In genomic region chr10:121415017-121415416, GRCh38 we compare ENCODE assay signal across 17 cellular contexts.
DNase-seq lines count a peak whose midpoint lies in the region; ATAC-seq and TF ChIP-seq lines count a peak whose summit lies in the region.
"Had no signal": no experiment of that assay in that cellular context is flagged by ENCODE, and none has a peak within 500 bp of the region (broad histone marks: within the 10 kb centered on the region; RNA-seq: fewer than 3 reads in every experiment).

No MANE protein-coding gene starts in this region.

- peaks cover 39% of the 10 kb centered on the region for H3K4me1 Mint-ChIP-seq in type B pancreatic cell (ENCODE audit: unreplicated experiment)
- H3K4me1 Mint-ChIP-seq: CD4-positive, CD25-positive, alpha-beta regulatory T cell; CD8-positive, alpha-beta memory T cell had no signal

- H3K36me3 Mint-ChIP-seq in type B pancreatic cell: peaks cover 7% of the 10 kb centered on the region
- H3K36me3 Mint-ChIP-seq: CD4-positive, CD25-positive, alpha-beta regulatory T cell; CD8-positive, alpha-beta memory T cell had no signal

- peaks cover 12% of the 10 kb centered on the region for H3K9me3 Mint-ChIP-seq in type B pancreatic cell

- H3K27me3 ChIP-seq in hepatocyte: no peaks in the 10 kb centered on the region
- H3K27me3 ChIP-seq: BE2C had no signal

- intact Hi-C loops in mucosa of descending colon (cut with DNase I, micrococcal nuclease): no loop called here
- intact Hi-C loops in head of caudate nucleus (cut with DNase I): no loop called here

- H3K4me1 ChIP-seq in HEK293 (ENCODE audit: control insufficient read depth, insufficient read depth, low read length): no peaks in the 10 kb centered on the region; the same call in 1 of the 2 replicates
- H3K4me1 ChIP-seq in hepatocyte (ENCODE audit: insufficient read depth): peaks cover 22% of the 10 kb centered on the region
- H3K4me1 ChIP-seq in mucosa of descending colon (ENCODE audit: low read depth): peaks cover 11% of the 10 kb centered on the region
- H3K4me1 ChIP-seq: BE2C had no signal

- no peak for TF ChIP-seq CTCF in HEK293 (tag by site-specific recombination; IDR thresholded peaks at IDR 0.05)
- TF ChIP-seq CTCF in hepatocyte (IDR thresholded peaks at IDR 0.05; ENCODE audit: poor library complexity): no peak
- no peak for TF ChIP-seq CTCF in mucosa of descending colon (IDR thresholded peaks at IDR 0.05)
- no peak for TF ChIP-seq CTCF in type B pancreatic cell (conservative IDR thresholded peaks at IDR 0.05)

- H3K9me3 ChIP-seq in HEK293 (ENCODE audit: control insufficient read depth, insufficient read depth, low read depth, low read length) (no peaks in the 10 kb centered on the region), hepatocyte (ENCODE audit: low read depth) (no peaks in the 10 kb centered on the region), mucosa of descending colon (no peaks in the 10 kb centered on the region)
- H3K9me3 ChIP-seq: BE2C had no signal

- no peaks in the 10 kb centered on the region for H4K20me1 ChIP-seq in hepatocyte (ENCODE audit: insufficient read depth, poor library complexity, severe bottlenecking)

- H3K27ac ChIP-seq in HEK293 (ENCODE audit: extremely low read depth, low read depth, low read length) (no peak overlapping the region), hepatocyte (peak overlapping the region; percentile 60)

- H3K36me3 ChIP-seq in HEK293 (ENCODE audit: control insufficient read depth in 2 of 2, insufficient read depth in 1 of 2, low read length in 2 of 2): no peaks in the 10 kb centered on the region
- no peaks in the 10 kb centered on the region for H3K36me3 ChIP-seq in hepatocyte (replicated peaks; ENCODE audit: insufficient read depth, low read depth)
- H3K36me3 ChIP-seq in mucosa of descending colon (ENCODE audit: low read depth): no peaks in the 10 kb centered on the region
- H3K36me3 ChIP-seq: BE2C had no signal

- no peaks in the 10 kb centered on the region for H3K9me2 ChIP-seq in hepatocyte (replicated peaks; ENCODE audit: insufficient read depth)

- DNase-seq in hepatocyte (ENCODE audit: low spot score): no peak
- DNase-seq in mucosa of descending colon: peak in 1 of 3 donors; percentile 19
- DNase-seq in type B pancreatic cell (ENCODE audit: extremely low spot score, unreplicated experiment): no peak
- DNase-seq in head of caudate nucleus: no peak
- no peak for DNase-seq in stimulated activated CD4-positive, alpha-beta T cell treated with anti-CD3 and anti-CD28 coated beads, Interleukin-1b, Interleukin-23, amount 100 ng/mL, for 48 hours
- DNase-seq: ACHN; BE2C; C1 segment of cervical spinal cord; CD4-positive, CD25-positive, alpha-beta regulatory T cell; CD8-positive, alpha-beta memory T cell; COR-L47; DMS 273 treated with DMSO at 0.1 percent for 48 hours; DMS53; H9; IMR-90 had no signal

- POLR2A ChIA-PET in HEK293 (lab: Yijun Ruan, JAX): no interaction called here

- H3K79me2 ChIP-seq in hepatocyte: no peaks in the 10 kb centered on the region

- H3K4me3 Mint-ChIP-seq in type B pancreatic cell: peak overlapping the region; percentile 18
- H3K4me3 Mint-ChIP-seq: CD4-positive, CD25-positive, alpha-beta regulatory T cell; CD8-positive, alpha-beta memory T cell; H9 had no signal

- peak overlapping the region; percentile 88 for H3K27ac Mint-ChIP-seq in type B pancreatic cell
- H3K27ac Mint-ChIP-seq: CD4-positive, CD25-positive, alpha-beta regulatory T cell; CD8-positive, alpha-beta memory T cell; H9 had no signal

- peak overlapping the region; percentile 0 for H3K4me2 ChIP-seq in hepatocyte

- WGBS in hepatocyte (ENCODE audit: low lambda C conversion rate, missing lambda C conversion rate): 38% methylated on average over 1 of the region's 1 CpG

- CTCF ChIA-PET in HEK293 (lab: Yijun Ruan, JAX): interaction anchor here (0.6 kb wide), 1 partner anchor 106 kb away, joined by 3 read pairs; no protein-coding TSS in a partner anchor

- H3K27me3 Mint-ChIP-seq in type B pancreatic cell: peaks cover 7% of the 10 kb centered on the region
- H3K27me3 Mint-ChIP-seq: CD4-positive, CD25-positive, alpha-beta regulatory T cell; CD8-positive, alpha-beta memory T cell had no signal

- ATAC-seq in mucosa of descending colon: peak; percentile 32
- ATAC-seq in HG02763 (IDR thresholded peaks at IDR 0.05; ENCODE audit: unreplicated experiment): no peak

- H3K4me3 ChIP-seq in HEK293 (ENCODE audit: low read depth, low read length) (no peak overlapping the region), hepatocyte (no peak overlapping the region), mucosa of descending colon (no peak overlapping the region)

- no peak overlapping the region for H2AFZ ChIP-seq in hepatocyte

TF ChIP-seq in HEK293, 187 proteins besides CTCF, POLR2A, EP300 and RAD21:
- TF ChIP-seq, protein P1, sequence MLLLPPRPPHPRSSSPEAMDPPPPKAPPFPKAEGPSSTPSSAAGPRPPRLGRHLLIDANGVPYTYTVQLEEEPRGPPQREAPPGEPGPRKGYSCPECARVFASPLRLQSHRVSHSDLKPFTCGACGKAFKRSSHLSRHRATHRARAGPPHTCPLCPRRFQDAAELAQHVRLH (tag by site-specific recombination; IDR thresholded peaks at IDR 0.05): no peak
- TF ChIP-seq, protein P2, sequence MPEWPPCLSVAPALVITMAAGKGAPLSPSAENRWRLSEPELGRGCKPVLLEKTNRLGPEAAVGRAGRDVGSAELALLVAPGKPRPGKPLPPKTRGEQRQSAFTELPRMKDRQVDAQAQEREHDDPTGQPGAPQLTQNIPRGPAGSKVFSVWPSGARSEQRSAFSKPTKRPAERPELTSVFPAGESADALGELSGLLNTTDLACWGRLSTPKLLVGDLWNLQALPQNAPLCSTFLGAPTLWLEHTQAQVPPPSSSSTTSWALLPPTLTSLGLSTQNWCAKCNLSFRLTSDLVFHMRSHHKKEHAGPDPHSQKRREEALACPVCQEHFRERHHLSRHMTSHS (tag by site-specific recombination; IDR thresholded peaks at IDR 0.05): no peak
- TF ChIP-seq ZNF777 (tag by site-specific recombination; IDR thresholded peaks at IDR 0.05; ENCODE audit: borderline replicate concordance): no peak
- TF ChIP-seq ZNF184 (tag by site-specific recombination; IDR thresholded peaks at IDR 0.05): no peak
- TF ChIP-seq ZNF843 (tag by site-specific recombination; IDR thresholded peaks at IDR 0.05): no peak
- no peak for TF ChIP-seq ELK4 (IDR thresholded peaks at IDR 0.05; ENCODE audit: borderline replicate concordance, low read depth, low read length)
- no peak for TF ChIP-seq ZNF792 (tag by site-specific recombination; IDR thresholded peaks at IDR 0.05)
- no peak for TF ChIP-seq ZNF157 (tag by site-specific recombination; IDR thresholded peaks at IDR 0.05)
- no peak for TF ChIP-seq ZNF521 (tag by site-specific recombination; IDR thresholded peaks at IDR 0.05)
- no peak for TF ChIP-seq PRDM1 (tag by site-specific recombination; IDR thresholded peaks at IDR 0.05)
- peak; percentile 49; the same call in 1 of the 2 replicates for TF ChIP-seq GLIS1 (tag by site-specific recombination; IDR thresholded peaks at IDR 0.05)
- TF ChIP-seq KLF1 (tag by site-specific recombination; IDR thresholded peaks at IDR 0.05): peak; percentile 82
